ENCODE assay signal across 13 cellular contexts in genomic region chr4:88567591-88567990, GRCh38. TPM values are rescaled to one million over a fixed set of nuclear protein-coding genes. Genes with fewer than 3 reads are reported as not detected.
A peak's percentile ranks its signal among the peaks of the same experiment; 100 is the strongest.
DNase-seq lines count a peak whose midpoint lies in the region; FAIRE-seq and TF ChIP-seq lines count a peak whose summit lies in the region.
"Had no signal": no experiment of that assay in that cellular context is flagged by ENCODE, and none has a peak within 500 bp of the region (broad histone marks: within the 10 kb centered on the region; RNA-seq: fewer than 3 reads in every experiment).

No MANE protein-coding gene starts in this region.

- H3K4me1 Mint-ChIP-seq in mesothelial cell of epicardium: peaks cover 7% of the 10 kb centered on the region
- H3K4me1 Mint-ChIP-seq: CD4-positive, alpha-beta memory T cell had no signal

- no peak overlapping the region for H3K4me3 Mint-ChIP-seq in mesothelial cell of epicardium

- no peak for TF ChIP-seq CTCF in mesothelial cell of epicardium (IDR thresholded peaks at IDR 0.05; ENCODE audit: unreplicated experiment)

- no peaks in the 10 kb centered on the region for H3K36me3 Mint-ChIP-seq in mesothelial cell of epicardium
- H3K36me3 Mint-ChIP-seq: CD4-positive, alpha-beta memory T cell had no signal

- peak overlapping the region; percentile 1 for H3K27ac Mint-ChIP-seq in mesothelial cell of epicardium
- H3K27ac Mint-ChIP-seq: CD4-positive, alpha-beta memory T cell had no signal

- DNase-seq in EH (ENCODE audit: low read depth) (peak; percentile 26), fibroblast of peridontal ligament (ENCODE audit: extremely low read depth) (peak; percentile 61), mesothelial cell of epicardium (ENCODE audit: low spot score in 2 of 2, unreplicated experiment in 2 of 2) (no peak), CD1c-positive myeloid dendritic cell (ENCODE audit: extremely low spot score) (no peak), NCI-H524 treated with DMSO at 0.1 percent for 48 hours (lab: John Stamatoyannopoulos, UW) (no peak), retina (no peak)
- DNase-seq: AML-193; CD4-positive, alpha-beta memory T cell; DMS79 treated with DMSO at 0.1 percent for 48 hours; EL had no signal

- no peaks in the 10 kb centered on the region for H3K27me3 Mint-ChIP-seq in mesothelial cell of epicardium (ENCODE audit: low read depth)

- H3K9me3 Mint-ChIP-seq in mesothelial cell of epicardium: peaks cover 22% of the 10 kb centered on the region
- H3K9me3 Mint-ChIP-seq: CD4-positive, alpha-beta memory T cell had no signal

- peak; percentile 88 for FAIRE-seq in endometrium (lab: Jason Lieb, UNC)
- FAIRE-seq: A549, GM12878 had no signal

RNA-seq across cellular contexts. Expression of gene HERC3, which starts 24.7 kb away (rescaled TPM):
- 15.8 to 17.2 TPM (median 17.0 TPM) in 3 replicates for total RNA-seq in mesothelial cell of epicardium

RNA-seq across cellular contexts. Expression of gene PYURF, which starts 44.0 kb away (rescaled TPM):
- 56.1 to 58.9 TPM (median 57.6 TPM) in 3 replicates for total RNA-seq in mesothelial cell of epicardium

Comparison
In these comparisons a context has a peak if more than half of its experiments do, and no peak if none do; other contexts are left out.
1. DNase-seq: peak in EH (single experiment) and fibroblast of peridontal ligament (single experiment); none in mesothelial cell of epicardium (0 of 2), CD1c-positive myeloid dendritic cell (single experiment), NCI-H524 treated with DMSO at 0.1 percent for 48 hours (single experiment) and retina (single experiment).